In the genomic region with DNA sequence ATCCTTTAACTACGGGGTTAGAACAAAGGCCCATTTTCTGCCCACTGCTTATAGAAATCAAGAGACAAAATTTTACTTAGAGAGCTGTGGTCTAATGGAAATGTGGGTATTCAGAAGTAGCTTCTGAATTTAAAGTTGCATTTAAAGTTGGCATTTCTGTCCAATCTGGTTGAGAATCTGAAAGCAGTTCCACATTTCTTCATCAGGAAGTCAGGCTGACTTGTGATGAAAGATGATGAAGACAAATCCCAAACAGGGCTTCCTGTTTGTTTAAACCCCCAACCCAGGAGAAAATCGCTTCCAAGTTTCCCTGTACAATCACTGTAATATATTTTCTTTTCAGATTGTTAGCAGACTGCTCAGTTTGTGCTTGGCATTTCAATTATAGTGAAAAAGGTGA, we compare ENCODE assay signal across 18 cellular contexts.
DNase-seq lines count a peak whose midpoint lies in the region; FAIRE-seq and TF ChIP-seq lines count a peak whose summit lies in the region.
"Had no signal": no experiment of that assay in that cellular context is flagged by ENCODE, and none has a peak within 500 bp of the region (broad histone marks: within the 10 kb centered on the region; RNA-seq: fewer than 3 reads in every experiment).

No MANE protein-coding gene starts in this region.

- in situ Hi-C loops in GM23248 (cut with MboI) (no loop called here), HAP-1 (cut with MboI; ENCODE audit: low sequenced_read_pairs) (no loop called here)

- H3K79me2 ChIP-seq in GM23248 (ENCODE audit: insufficient read depth): no peaks in the 10 kb centered on the region
- no peaks in the 10 kb centered on the region for H3K79me2 ChIP-seq in fibroblast of lung (ENCODE audit: control insufficient read depth, insufficient read depth, low read length)
- H3K79me2 ChIP-seq: hepatocyte had no signal

- H3K27me3 ChIP-seq in GM23248 (replicated peaks; ENCODE audit: insufficient read depth) (no peaks in the 10 kb centered on the region), fibroblast of lung (ENCODE audit: control insufficient read depth, insufficient read depth, low read length) (no peaks in the 10 kb centered on the region), HAP-1 (ENCODE audit: low read depth) (no peaks in the 10 kb centered on the region)
- H3K27me3 ChIP-seq: ascending aorta, hepatocyte, pancreas had no signal

- H3K27me3 Mint-ChIP-seq in nephron progenitor cell (ENCODE audit: low read depth, poor library complexity): no peaks in the 10 kb centered on the region

- H3K9ac ChIP-seq in GM23248 (no peak overlapping the region), fibroblast of lung (ENCODE audit: insufficient read depth, low read length) (no peak overlapping the region)

- H3K4me1 ChIP-seq in GM23248 (ENCODE audit: insufficient read depth) (no peaks in the 10 kb centered on the region), fibroblast of lung (ENCODE audit: control insufficient read depth, extremely low read depth, insufficient read depth, low read length) (no peaks in the 10 kb centered on the region), HAP-1 (no peaks in the 10 kb centered on the region; the same call in 1 of the 2 replicates)

- H3K9me3 Mint-ChIP-seq in nephron progenitor cell: peaks cover 9% of the 10 kb centered on the region

- H2AFZ ChIP-seq in GM23248: peak overlapping the region; percentile 46
- H2AFZ ChIP-seq in fibroblast of lung (ENCODE audit: low read length): peak overlapping the region; percentile 63
- H2AFZ ChIP-seq: hepatocyte had no signal

- 46 to 56% methylated on average over 2 of the region's 2 CpGs for WGBS in GM23248 (ENCODE audit: low coverage in 1 of 2, low lambda C conversion rate in 2 of 2, missing lambda C conversion rate in 2 of 2), 2 experiments

- no peak overlapping the region for H3K27ac ChIP-seq in GM23248
- H3K27ac ChIP-seq in fibroblast of lung (ENCODE audit: insufficient read depth, low read length): no peak overlapping the region
- H3K27ac ChIP-seq: ascending aorta, hepatocyte, pancreas had no signal

- no peak overlapping the region for H3K4me3 ChIP-seq in GM23248
- no peak overlapping the region for H3K4me3 ChIP-seq in fibroblast of lung (replicated peaks in 1 of 4; ENCODE audit: control extremely low read depth in 1 of 4, insufficient read depth in 1 of 4, low read depth in 3 of 4, low read length in 4 of 4)
- no peak overlapping the region for H3K4me3 ChIP-seq in HAP-1
- H3K4me3 ChIP-seq: ascending aorta, hepatocyte, mucosa of descending colon, pancreas had no signal

- TF ChIP-seq POLR2A in GM12892 (IDR thresholded peaks at IDR 0.05; ENCODE audit: low read depth, low read length): no peak

- peaks cover 6% of the 10 kb centered on the region for H3K36me3 Mint-ChIP-seq in nephron progenitor cell (ENCODE audit: low read depth)

- no peak for FAIRE-seq in GM12892 (lab: Jason Lieb, UNC)

- no peaks in the 10 kb centered on the region for H4K20me1 ChIP-seq in GM23248 (ENCODE audit: insufficient read depth)
- H4K20me1 ChIP-seq in fibroblast of lung (ENCODE audit: control insufficient read depth, extremely low read depth, insufficient read depth, low read length): no peaks in the 10 kb centered on the region

- peak overlapping the region; percentile 47 for H3K27ac Mint-ChIP-seq in nephron progenitor cell

- TF ChIP-seq CTCF in fibroblast of lung (conservative IDR thresholded peaks at IDR 0.05 in 1 of 2, IDR thresholded peaks at IDR 0.05 in 1 of 2; ENCODE audit: low read depth in 1 of 2, low read length in 2 of 2): no peak
- no peak for TF ChIP-seq CTCF in nephron progenitor cell (IDR thresholded peaks at IDR 0.05)

- H3K4me3 Mint-ChIP-seq in nephron progenitor cell: no peak overlapping the region

- H3K4me2 ChIP-seq in GM23248 (ENCODE audit: unreplicated experiment): no peak overlapping the region
- peak overlapping the region; percentile 18 for H3K4me2 ChIP-seq in fibroblast of lung (ENCODE audit: extremely low read depth, insufficient read depth, low read length)
- H3K4me2 ChIP-seq: hepatocyte had no signal

- H3K9me3 ChIP-seq in GM23248 (ENCODE audit: low read depth): no peaks in the 10 kb centered on the region
- no peaks in the 10 kb centered on the region for H3K9me3 ChIP-seq in fibroblast of lung (ENCODE audit: control insufficient read depth, insufficient read depth, low read depth, low read length)
- no peaks in the 10 kb centered on the region for H3K9me3 ChIP-seq in HAP-1
- H3K9me3 ChIP-seq: ascending aorta, mucosa of descending colon, pancreas had no signal

- H3F3A ChIP-seq in GM23248 (ENCODE audit: insufficient read depth): no peaks in the 10 kb centered on the region

- H3K9me2 ChIP-seq in GM23248 (ENCODE audit: insufficient read depth): no peaks in the 10 kb centered on the region

- DNase-seq in GM23248 (no peak), SKM-1 (lab: John Stamatoyannopoulos, UW; ENCODE audit: unreplicated experiment) (peak; percentile 25), fibroblast of lung (ENCODE audit: low read depth in 2 of 2) (peak; percentile 7 to 35), nephron progenitor cell (no peak), GM12892 (ENCODE audit: insufficient read length) (no peak), hippocampal formation (lab: John Stamatoyannopoulos, UW) (no peak), HAP-1 (ENCODE audit: low spot score in 2 of 2) (no peak), activated gamma-delta T cell treated with Interleukin-2 at 50 U/mL for 16 hours (no peak)
- DNase-seq: activated CD4-positive, alpha-beta T cell treated with anti-CD3 and anti-CD28 coated beads for 4 hours; activated effector memory CD4-positive, alpha-beta T cell treated with anti-CD3 and anti-CD28 coated beads, Interleukin-2, amount 50 U/mL, for 16 hours; erythroblast; kidney; mucosa of descending colon; NCI-H2029 treated with DMSO at 0.1 percent for 48 hours; pancreas; SHP77 treated with DMSO at 0.1 percent for 48 hours had no signal

- no peaks in the 10 kb centered on the region for H3K36me3 ChIP-seq in GM23248 (ENCODE audit: low read depth)
- H3K36me3 ChIP-seq in fibroblast of lung (ENCODE audit: control insufficient read depth, insufficient read depth, low read length): no peaks in the 10 kb centered on the region
- no peaks in the 10 kb centered on the region for H3K36me3 ChIP-seq in HAP-1 (replicated peaks)
- H3K36me3 ChIP-seq: ascending aorta, pancreas had no signal

- peaks cover 37% of the 10 kb centered on the region for H3K4me1 Mint-ChIP-seq in nephron progenitor cell

Comparison
In these comparisons a context has a peak if more than half of its experiments do, and no peak if none do; other contexts are left out.
1. DNase-seq: peak in SKM-1 (single experiment) and fibroblast of lung (2 of 2); none in GM23248 (single experiment), nephron progenitor cell (single experiment), GM12892 (single experiment), hippocampal formation (0 of 2), HAP-1 (0 of 2) and activated gamma-delta T cell treated with Interleukin-2 at 50 U/mL for 16 hours (single experiment).